Comparison of ENCODE assay signal across 2 cellular contexts in genomic region chr2:138012082-138012481, GRCh38.
TF ChIP-seq lines count a peak whose summit lies in the region.

No MANE protein-coding gene starts in this region.

TF ChIP-seq in HepG2, 621 proteins besides CTCF, POLR2A, EP300 and RAD21:
- TF ChIP-seq ASH2L (IDR thresholded peaks at IDR 0.05; ENCODE audit: insufficient read length, low read depth, low read length) (no peak), CEBPB (IDR thresholded peaks at IDR 0.05; ENCODE audit: borderline replicate concordance, low read depth, low read length) (peak; percentile 96), CEBPG (CRISPR knock-in tag; IDR thresholded peaks at IDR 0.05) (peak; percentile 52)

TF ChIP-seq in H1, 55 proteins besides CTCF, POLR2A, EP300 and RAD21:
- TF ChIP-seq HDAC2 (IDR thresholded peaks at IDR 0.05; ENCODE audit: borderline replicate concordance in 1 of 2, low read depth in 2 of 2, low read length in 2 of 2) (no peak), SRF (IDR thresholded peaks at IDR 0.05; ENCODE audit: low read depth, low read length) (no peak), EZH2 (IDR thresholded peaks at IDR 0.05; ENCODE audit: low read depth, low read length, severe bottlenecking) (no peak), CEBPB (IDR thresholded peaks at IDR 0.05; ENCODE audit: low read depth, low read length) (peak; percentile 82; the same call in 1 of the 2 replicates), CTBP2 (IDR thresholded peaks at IDR 0.05; ENCODE audit: borderline replicate concordance, insufficient read depth, insufficient read length, low read length) (no peak), SIRT6 (IDR thresholded peaks at IDR 0.05; ENCODE audit: low read length) (no peak), ZNF274 (IDR thresholded peaks at IDR 0.05; ENCODE audit: borderline replicate concordance, extremely low read depth, low read length) (no peak), GABPA (IDR thresholded peaks at IDR 0.05; ENCODE audit: borderline replicate concordance, insufficient read depth, low read length) (no peak)
